Comparison of ENCODE assay signal across 10 cellular contexts in the genomic region with DNA sequence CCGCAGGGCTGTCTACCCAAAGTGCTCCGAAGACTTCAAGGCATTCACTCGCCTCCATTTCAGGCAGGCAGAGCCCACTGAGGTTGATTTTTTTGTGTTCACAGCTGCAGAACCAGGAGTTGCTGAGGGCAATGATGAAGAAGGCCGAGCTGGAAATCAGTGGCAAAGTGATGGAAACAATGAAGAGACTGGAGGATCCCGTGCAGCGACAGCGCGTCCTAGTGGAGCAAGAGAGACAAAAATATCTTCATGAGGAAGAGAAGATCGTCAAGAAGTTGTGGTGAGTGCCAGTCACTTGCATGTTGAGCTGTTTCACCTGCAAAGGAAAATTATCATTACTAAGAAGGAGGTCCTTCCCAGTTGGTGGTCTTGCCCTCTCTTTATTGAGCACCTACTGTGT.
DNase-seq lines count a peak whose midpoint lies in the region; ATAC-seq and TF ChIP-seq lines count a peak whose summit lies in the region.
"Had no signal": no experiment of that assay in that cellular context is flagged by ENCODE, and none has a peak within 500 bp of the region (broad histone marks: within the 10 kb centered on the region; RNA-seq: fewer than 3 reads in every experiment).

No MANE protein-coding gene starts in this region.

- DNase-seq in Daoy (ENCODE audit: low read depth) = peak; percentile 17
- DNase-seq in cerebellar cortex (ENCODE audit: low spot score) = peak; percentile 14
- peak; percentile 21 for DNase-seq in mucosa of gallbladder (ENCODE audit: low spot score)
- DNase-seq in NK-92 treated with Interleukin-12 subunit alpha and Interleukin-12 subunit beta, amount 100 ng/mL, for 24 hours (lab: John Stamatoyannopoulos, UW) = no peak
- no peak for DNase-seq in stimulated activated CD4-positive, alpha-beta T cell treated with anti-CD3 and anti-CD28 coated beads, Interleukin-2, amount 100 ng/mL, for 24 hours
- DNase-seq in activated CD4-positive, alpha-beta T cell treated with anti-CD3 and anti-CD28 coated beads, Interleukin-2, amount 50 U/mL, for 1 hour = no peak
- DNase-seq: activated T-cell treated with anti-CD3 and anti-CD28 coated beads, Interleukin-2, amount 50 U/mL, for 4 hours; NCI-H187 had no signal

- TF ChIP-seq EP300 in Ishikawa (IDR thresholded peaks at IDR 0.05; ENCODE audit: borderline replicate concordance) = no peak

- ATAC-seq in HG03139 (IDR thresholded peaks at IDR 0.05; ENCODE audit: unreplicated experiment) = no peak
- ATAC-seq: activated T-cell treated with anti-CD3 and anti-CD28 coated beads, Interleukin-2, amount 50 U/mL, for 4 hours had no signal

- peak; percentile 58 for TF ChIP-seq RAD21 in Ishikawa (IDR thresholded peaks at IDR 0.05; ENCODE audit: low read depth)

TF ChIP-seq in Ishikawa, 13 proteins besides CTCF, POLR2A, EP300 and RAD21:
- TF ChIP-seq TAF1 (IDR thresholded peaks at IDR 0.05; ENCODE audit: low read depth) (no peak), TCF12 (IDR thresholded peaks at IDR 0.05; ENCODE audit: low read depth) (no peak), CEBPB (IDR thresholded peaks at IDR 0.05) (no peak)
- TF ChIP-seq, protein P1, sequence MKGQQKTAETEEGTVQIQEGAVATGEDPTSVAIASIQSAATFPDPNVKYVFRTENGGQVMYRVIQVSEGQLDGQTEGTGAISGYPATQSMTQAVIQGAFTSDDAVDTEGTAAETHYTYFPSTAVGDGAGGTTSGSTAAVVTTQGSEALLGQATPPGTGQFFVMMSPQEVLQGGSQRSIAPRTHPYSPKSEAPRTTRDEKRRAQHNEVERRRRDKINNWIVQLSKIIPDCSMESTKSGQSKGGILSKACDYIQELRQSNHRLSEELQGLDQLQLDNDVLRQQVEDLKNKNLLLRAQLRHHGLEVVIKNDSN (IDR thresholded peaks at IDR 0.05) = no peak
TF ChIP-seq in Ishikawa: peak in this region for 0.

Comparison
In these comparisons a context has a peak if more than half of its experiments do, and no peak if none do; other contexts are left out.
1. DNase-seq: peak in Daoy (single experiment), cerebellar cortex (single experiment) and mucosa of gallbladder (single experiment); none in NK-92 treated with Interleukin-12 subunit alpha and Interleukin-12 subunit beta, amount 100 ng/mL, for 24 hours (single experiment), stimulated activated CD4-positive, alpha-beta T cell treated with anti-CD3 and anti-CD28 coated beads, Interleukin-2, amount 100 ng/mL, for 24 hours (0 of 2) and activated CD4-positive, alpha-beta T cell treated with anti-CD3 and anti-CD28 coated beads, Interleukin-2, amount 50 U/mL, for 1 hour (single experiment).